10 cellular contexts compared by ENCODE assay signal in the genomic region with DNA sequence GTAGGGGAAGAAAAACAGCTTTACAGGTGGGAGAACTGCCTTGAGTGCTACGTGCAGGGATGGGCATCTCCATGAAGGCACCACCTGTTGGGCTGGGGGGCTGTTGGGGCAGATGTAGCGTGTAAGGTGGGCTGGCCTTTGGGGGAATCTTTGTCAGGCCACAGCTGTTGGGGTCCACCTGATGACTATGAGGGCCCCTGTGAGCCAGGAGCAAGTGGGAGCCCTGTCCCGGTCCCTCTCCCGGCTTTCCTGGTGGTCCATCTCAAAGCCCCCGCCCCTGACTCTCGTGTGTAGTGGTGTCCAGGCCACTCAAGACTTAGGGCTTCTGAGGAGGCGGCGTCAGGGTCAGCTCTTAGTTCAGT. TPM values are rescaled to one million over a fixed set of nuclear protein-coding genes. Genes with fewer than 3 reads are reported as not detected.
A peak's percentile ranks its signal among the peaks of the same experiment; 100 is the strongest.
DNase-seq lines count a peak whose midpoint lies in the region; ATAC-seq and TF ChIP-seq lines count a peak whose summit lies in the region.
"Had no signal": no experiment of that assay in that cellular context is flagged by ENCODE, and none has a peak within 500 bp of the region (broad histone marks: within the 10 kb centered on the region; RNA-seq: fewer than 3 reads in every experiment).

No MANE protein-coding gene starts in this region.

- no peak for TF ChIP-seq EP300 in sigmoid colon (IDR thresholded peaks at IDR 0.05)

- intact Hi-C loops in sigmoid colon (cut with DNase I): loop anchor here (10.0 kb wide), 1 partner anchor 382 kb away; no protein-coding TSS in a partner anchor

- TF ChIP-seq CTCF in DOHH2 (IDR thresholded peaks at IDR 0.05; ENCODE audit: low read depth, low read length, poor library complexity, severe bottlenecking) (no peak), endodermal cell (conservative IDR thresholded peaks at IDR 0.05) (no peak), sigmoid colon (IDR thresholded peaks at IDR 0.05) (no peak)

- H3K27me3 Mint-ChIP-seq in endodermal cell (ENCODE audit: insufficient read depth): no peaks in the 10 kb centered on the region

- H3K9ac ChIP-seq in endodermal cell (ENCODE audit: extremely low read depth, low read length, poor library complexity, severe bottlenecking): no peak overlapping the region

- H3K27me3 ChIP-seq in DOHH2 (ENCODE audit: control insufficient read depth, low read length): no peaks in the 10 kb centered on the region
- no peaks in the 10 kb centered on the region for H3K27me3 ChIP-seq in endodermal cell (ENCODE audit: control insufficient read depth, insufficient read depth, low read length, poor library complexity, severe bottlenecking)
- H3K27me3 ChIP-seq in sigmoid colon: no peaks in the 10 kb centered on the region

- peak overlapping the region; percentile 85 for H3K27ac ChIP-seq in DOHH2 (ENCODE audit: low read depth, low read length)
- H3K27ac ChIP-seq in endodermal cell (ENCODE audit: low read depth, low read length): no peak overlapping the region
- peak overlapping the region in 2 of 4 donors; percentile 3 to 62 for H3K27ac ChIP-seq in sigmoid colon

- no peak overlapping the region for H3K4me3 Mint-ChIP-seq in endodermal cell

- ATAC-seq in GM21423 (IDR thresholded peaks at IDR 0.05; ENCODE audit: unreplicated experiment): no peak
- ATAC-seq in GM18861 (IDR thresholded peaks at IDR 0.05; ENCODE audit: unreplicated experiment): no peak

- peaks cover 8% of the 10 kb centered on the region for H4K20me1 ChIP-seq in DOHH2 (ENCODE audit: control insufficient read depth, insufficient read depth, low read depth, low read length)

- H3K36me3 Mint-ChIP-seq in endodermal cell (ENCODE audit: low read depth): peaks cover 49% of the 10 kb centered on the region

- 90 to 96% methylated on average over 8 of the region's 8 CpGs for WGBS in endodermal cell (ENCODE audit: insufficient coverage in 1 of 2, insufficient read length in 1 of 2), 2 experiments
- WGBS in sigmoid colon, 2 donors: 75 to 86% methylated on average over 8 of the region's 8 CpGs

- peak overlapping the region; percentile 95 for H3K4me2 ChIP-seq in DOHH2 (ENCODE audit: low read length)

- peaks cover 46% of the 10 kb centered on the region for H3F3A ChIP-seq in DOHH2 (ENCODE audit: control insufficient read depth, insufficient read depth)

- peak overlapping the region; percentile 81 for H3K4me3 ChIP-seq in DOHH2 (ENCODE audit: low read length)
- no peak overlapping the region for H3K4me3 ChIP-seq in endodermal cell (ENCODE audit: low read length)
- no peak overlapping the region for H3K4me3 ChIP-seq in sigmoid colon

- peaks cover 45% of the 10 kb centered on the region for H3K4me1 Mint-ChIP-seq in endodermal cell

- peak; percentile 16 for DNase-seq in NAMALWA (ENCODE audit: low spot score)
- peak; percentile 29 for DNase-seq in endodermal cell
- peak; percentile 62 for DNase-seq in sigmoid colon
- DNase-seq in NCI-H510A treated with DMSO at 0.1 percent for 48 hours (lab: John Stamatoyannopoulos, UW): no peak
- no peak for DNase-seq in hypothalamus (lab: John Stamatoyannopoulos, UW)
- DNase-seq: amygdala, NCI-H2081 treated with DMSO at 0.1 percent for 48 hours had no signal

- H3K9me3 Mint-ChIP-seq in endodermal cell: no peaks in the 10 kb centered on the region

- no peak for TF ChIP-seq POLR2A in sigmoid colon (IDR thresholded peaks at IDR 0.05)

- peaks cover 94% of the 10 kb centered on the region for H3K79me2 ChIP-seq in DOHH2 (ENCODE audit: control insufficient read depth, low read length)

- peaks cover 95% of the 10 kb centered on the region for H3K36me3 ChIP-seq in DOHH2 (ENCODE audit: control insufficient read depth, low read length)
- peaks cover 7% of the 10 kb centered on the region for H3K36me3 ChIP-seq in endodermal cell (ENCODE audit: control insufficient read depth, insufficient read depth, low read length)
- no peaks in the 10 kb centered on the region for H3K36me3 ChIP-seq in sigmoid colon

- H3K27ac Mint-ChIP-seq in endodermal cell: no peak overlapping the region

- H3K9me3 ChIP-seq in DOHH2 (ENCODE audit: control insufficient read depth, insufficient read depth, low read length) (no peaks in the 10 kb centered on the region), endodermal cell (ENCODE audit: control insufficient read depth, low read length) (no peaks in the 10 kb centered on the region), sigmoid colon (no peaks in the 10 kb centered on the region)

- H3K9me2 ChIP-seq in DOHH2 (replicated peaks; ENCODE audit: control insufficient read depth, low read length): no peaks in the 10 kb centered on the region

- H3K4me1 ChIP-seq in DOHH2 (ENCODE audit: control insufficient read depth, low read length): peaks cover 95% of the 10 kb centered on the region
- H3K4me1 ChIP-seq in endodermal cell (ENCODE audit: control insufficient read depth, insufficient read depth, low read length): peaks cover 5% of the 10 kb centered on the region
- H3K4me1 ChIP-seq in sigmoid colon: peaks cover 0 to 30% (median 27%) of the 10 kb centered on the region in 4 donors

RNA-seq across cellular contexts. Expression of a gene that starts 13.5 kb away (rescaled TPM):
- total RNA-seq in endodermal cell (10 to 100 TPM; 22.7 to 47.0 TPM), sigmoid colon (1 to 10 TPM; 2.3 to 7.8 (median 5.0) TPM)
- 7.6 TPM for polyA plus RNA-seq in endodermal cell (2013, experiment 1 of 2)
- 6.3 TPM for polyA plus RNA-seq in endodermal cell (2013, experiment 2 of 2)
- 10 to 100 TPM; 21.0 to 98.5 (median 31.2) TPM for polyA plus RNA-seq in sigmoid colon

RNA-seq across cellular contexts. Expression of a gene that starts 31.1 kb away (rescaled TPM):
- total RNA-seq in endodermal cell: 1 to 10 TPM; 1.8 to 2.2 TPM
- polyA plus RNA-seq in endodermal cell (2013, experiment 1 of 2): 0.57 TPM
- polyA plus RNA-seq in endodermal cell (2013, experiment 2 of 2): 0.33 TPM
- total RNA-seq in sigmoid colon: 1 to 10 TPM in 2 of 4 donors, not detected in 2; 1.2 TPM
- 10 to 100 TPM in 1 of 3 donors, 1 to 10 TPM in 2; 3.0 to 13.4 (median 8.8) TPM for polyA plus RNA-seq in sigmoid colon

Comparison
In these comparisons a context has a peak if more than half of its experiments do, and no peak if none do; other contexts are left out.
1. DNase-seq: peak in NAMALWA (single experiment), endodermal cell (single experiment) and sigmoid colon (single experiment); none in NCI-H510A treated with DMSO at 0.1 percent for 48 hours (single experiment) and hypothalamus (0 of 51).